8 cellular contexts compared by ENCODE assay signal in genomic region chr11:65477271-65478029, GRCh38. TPM values are rescaled to one million over a fixed set of nuclear protein-coding genes. Genes with fewer than 3 reads are reported as not detected.
DNase-seq lines count a peak whose midpoint lies in the region; ATAC-seq and TF ChIP-seq lines count a peak whose summit lies in the region.

No MANE protein-coding gene starts in this region.

- no peaks in the 10 kb centered on the region for H3K27me3 ChIP-seq in CD4-positive, CD25-positive, alpha-beta regulatory T cell (ENCODE audit: control insufficient read depth, insufficient read depth, low read length)

- peak; percentile 82 to 87 for ATAC-seq in CD4-positive, CD25-positive, alpha-beta regulatory T cell (ENCODE audit: low read depth in 2 of 2)
- ATAC-seq in GM19438 (IDR thresholded peaks at IDR 0.05; ENCODE audit: low read depth, unreplicated experiment), result peak; percentile 70
- peak; percentile 85 for ATAC-seq in activated CD8-positive, alpha-beta T cell treated with anti-CD3 and anti-CD28 coated beads for 36 hours

- TF ChIP-seq CTCF in activated CD8-positive, alpha-beta T cell treated with anti-CD3 and anti-CD28 coated beads for 36 hours (IDR thresholded peaks at IDR 0.05), result no peak

- H3K27me3 Mint-ChIP-seq in CD4-positive, CD25-positive, alpha-beta regulatory T cell, result no peaks in the 10 kb centered on the region
- no peaks in the 10 kb centered on the region for H3K27me3 Mint-ChIP-seq in activated CD8-positive, alpha-beta T cell treated with anti-CD3 and anti-CD28 coated beads for 36 hours

- H3K9me3 ChIP-seq in CD4-positive, CD25-positive, alpha-beta regulatory T cell (ENCODE audit: control insufficient read depth in 2 of 2, low read length in 2 of 2), result no peaks in the 10 kb centered on the region

- intact Hi-C loops in activated CD8-positive, alpha-beta T cell treated with anti-CD3 and anti-CD28 coated beads for 36 hours (cut with micrococcal nuclease), result no loop called here

- CTCF ChIA-PET in activated CD8-positive, alpha-beta T cell treated with anti-CD3 and anti-CD28 coated beads for 36 hours (lab: Charles Lee), result interaction anchor here (0.9 to 5.7 kb wide), 10 partner anchors 11 to 95 kb away, joined by 3 to 34 read pairs (median 6); partner anchors contain the start of gene FAM89B

- H3K4me3 ChIP-seq in CD4-positive, CD25-positive, alpha-beta regulatory T cell (ENCODE audit: low read depth, low read length), result peak overlapping the region; percentile 76

- peak overlapping the region; percentile 97 to 100 (median 100) for H3K27ac Mint-ChIP-seq in CD4-positive, CD25-positive, alpha-beta regulatory T cell
- H3K27ac Mint-ChIP-seq in activated CD8-positive, alpha-beta T cell treated with anti-CD3 and anti-CD28 coated beads for 36 hours, result peak overlapping the region; percentile 100

- H3K4me3 Mint-ChIP-seq in CD4-positive, CD25-positive, alpha-beta regulatory T cell, result peak overlapping the region; percentile 92 to 100 (median 97)
- H3K4me3 Mint-ChIP-seq in activated CD8-positive, alpha-beta T cell treated with anti-CD3 and anti-CD28 coated beads for 36 hours, result peak overlapping the region; percentile 96

- no peaks in the 10 kb centered on the region for H3K36me3 Mint-ChIP-seq in CD4-positive, CD25-positive, alpha-beta regulatory T cell
- H3K36me3 Mint-ChIP-seq in activated CD8-positive, alpha-beta T cell treated with anti-CD3 and anti-CD28 coated beads for 36 hours (ENCODE audit: low read depth), result peaks cover 13% of the 10 kb centered on the region

- H3K9me3 Mint-ChIP-seq in CD4-positive, CD25-positive, alpha-beta regulatory T cell, result peaks cover 0 to 2% (median 0%) of the 10 kb centered on the region in 7 donors
- no peaks in the 10 kb centered on the region for H3K9me3 Mint-ChIP-seq in activated CD8-positive, alpha-beta T cell treated with anti-CD3 and anti-CD28 coated beads for 36 hours

- no peaks in the 10 kb centered on the region for H3K36me3 ChIP-seq in CD4-positive, CD25-positive, alpha-beta regulatory T cell (ENCODE audit: control insufficient read depth, insufficient read depth, low read length)

- DNase-seq in CD4-positive, CD25-positive, alpha-beta regulatory T cell, result peak; percentile 77 to 93 (median 85)
- DNase-seq in HPDE6-E6E7 (ENCODE audit: extremely low spot score), result peak; percentile 88
- peak; percentile 53 for DNase-seq in NCI-H82 treated with DMSO at 0.1 percent for 48 hours (lab: John Stamatoyannopoulos, UW; ENCODE audit: unreplicated experiment)
- peak; percentile 94 for DNase-seq in activated CD8-positive, alpha-beta T cell treated with anti-CD3 and anti-CD28 coated beads for 36 hours
- peak; percentile 95 for DNase-seq in ecto neural progenitor cell (ENCODE audit: low spot score)
- peak; percentile 97 for DNase-seq in lung microvascular endothelial cell (ENCODE audit: low read depth in 2 of 2)
- peak; percentile 86 to 92 (median 88) for DNase-seq in stimulated activated CD4-positive, alpha-beta T cell treated with anti-CD3 and anti-CD28 coated beads, TNF-alpha, amount 100 ng/mL, for 48 hours (ENCODE audit: low read depth in 3 of 3)

- POLR2A ChIA-PET in activated CD8-positive, alpha-beta T cell treated with anti-CD3 and anti-CD28 coated beads for 36 hours (lab: Charles Lee), result interaction anchor here (1.0 to 15.0 kb wide), 13 partner anchors 11 to 216 kb away, joined by 3 to 687 read pairs (median 4); partner anchors contain the start of genes EHBP1L1, MALAT1, NEAT1 and POLA2

- peaks cover 25% of the 10 kb centered on the region for H3K4me1 ChIP-seq in CD4-positive, CD25-positive, alpha-beta regulatory T cell (ENCODE audit: control insufficient read depth, insufficient read depth, low read length, poor library complexity, severe bottlenecking)

- peaks cover 5 to 21% (median 14%) of the 10 kb centered on the region in 4 donors for H3K4me1 Mint-ChIP-seq in CD4-positive, CD25-positive, alpha-beta regulatory T cell
- peaks cover 8% of the 10 kb centered on the region for H3K4me1 Mint-ChIP-seq in activated CD8-positive, alpha-beta T cell treated with anti-CD3 and anti-CD28 coated beads for 36 hours (ENCODE audit: low read depth)

- H3K27ac ChIP-seq in CD4-positive, CD25-positive, alpha-beta regulatory T cell (ENCODE audit: insufficient read depth, low read length, poor library complexity, severe bottlenecking), result peak overlapping the region; percentile 96

RNA-seq across cellular contexts. Expression of gene MALAT1, which starts 21.4 kb away (rescaled TPM):
- 36,047 TPM for total RNA-seq in CD4-positive, CD25-positive, alpha-beta regulatory T cell
- 1,000 to 10,000 TPM; 2,329 to 3,603 (median 2,794) TPM for polyA plus RNA-seq in CD4-positive, CD25-positive, alpha-beta regulatory T cell
- 1,000 to 10,000 TPM; 3,856 to 3,869 TPM for total RNA-seq in activated CD8-positive, alpha-beta T cell treated with anti-CD3 and anti-CD28 coated beads for 36 hours
- 1,818 and 2,739 TPM in 2 replicates for total RNA-seq in lung microvascular endothelial cell

RNA-seq across cellular contexts. Expression of gene SCYL1, which starts 47.4 kb away (rescaled TPM):
- total RNA-seq in CD4-positive, CD25-positive, alpha-beta regulatory T cell, result 59.0 TPM
- 10 to 100 TPM; 24.3 to 31.2 (median 29.0) TPM for polyA plus RNA-seq in CD4-positive, CD25-positive, alpha-beta regulatory T cell
- total RNA-seq in activated CD8-positive, alpha-beta T cell treated with anti-CD3 and anti-CD28 coated beads for 36 hours, result 10 to 100 TPM; 71.5 to 76.8 TPM
- total RNA-seq in lung microvascular endothelial cell, result 36.6 and 46.6 TPM in 2 replicates

RNA-seq across cellular contexts. Expression of gene NEAT1, which starts 54.9 kb away (rescaled TPM):
- total RNA-seq in CD4-positive, CD25-positive, alpha-beta regulatory T cell, result 890 TPM
- 1 to 10 TPM; 1.4 to 3.1 (median 1.9) TPM for polyA plus RNA-seq in CD4-positive, CD25-positive, alpha-beta regulatory T cell
- 100 to 1,000 TPM; 313 to 358 TPM for total RNA-seq in activated CD8-positive, alpha-beta T cell treated with anti-CD3 and anti-CD28 coated beads for 36 hours
- 26.4 and 94.2 TPM in 2 replicates for total RNA-seq in lung microvascular endothelial cell

Comparison
In these comparisons a context has a peak if more than half of its experiments do, and no peak if none do; other contexts are left out.
1. Peak in every context shown above with its lines: DNase-seq, ATAC-seq, H3K4me3 ChIP-seq and H3K27ac ChIP-seq.